Comparison of ENCODE assay signal across 13 cellular contexts in the genomic region with DNA sequence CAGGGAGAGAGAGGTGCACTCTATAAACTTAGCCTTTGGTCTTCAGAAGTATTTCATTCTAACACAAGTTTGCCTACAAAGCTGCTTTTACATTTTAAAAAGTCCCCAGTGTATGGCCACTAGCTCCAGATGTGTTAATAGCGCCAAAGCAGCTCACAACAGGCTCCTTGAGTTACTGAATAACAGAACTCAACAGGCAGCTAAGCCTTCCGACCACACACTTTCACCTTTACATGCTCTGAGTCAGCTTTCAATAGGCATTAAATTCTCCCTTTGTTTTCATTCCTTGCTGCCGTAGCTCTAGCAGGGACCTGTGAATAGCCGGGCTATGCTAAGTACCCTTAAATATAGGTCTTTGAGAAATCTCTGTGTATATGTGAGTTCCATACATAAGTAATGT.
DNase-seq lines count a peak whose midpoint lies in the region; ATAC-seq, FAIRE-seq and TF ChIP-seq lines count a peak whose summit lies in the region.
"Had no signal": no experiment of that assay in that cellular context is flagged by ENCODE, and none has a peak within 500 bp of the region (broad histone marks: within the 10 kb centered on the region; RNA-seq: fewer than 3 reads in every experiment).

No MANE protein-coding gene starts in this region.

- no peak overlapping the region for H3K27ac ChIP-seq in pancreas
- H3K27ac ChIP-seq: epithelial cell of prostate had no signal

- intact Hi-C loops in pancreas (cut with DNase I) = no loop called here
- intact Hi-C loops in cardiac septum (cut with DNase I) = no loop called here

- 39 to 49% methylated on average over 4 of the region's 4 CpGs for WGBS in pancreas, 2 donors

- H3K27me3 ChIP-seq in pancreas = no peaks in the 10 kb centered on the region

- H3K4me3 ChIP-seq in epithelial cell of proximal tubule (ENCODE audit: low read depth, low read length) (no peak overlapping the region), pancreas (no peak overlapping the region)

- FAIRE-seq in pancreas (lab: Jason Lieb, UNC) = no peak

- peak; percentile 83 for ATAC-seq in GM18907 (IDR thresholded peaks at IDR 0.05; ENCODE audit: unreplicated experiment)
- peak in 3 of 4 donors; percentile 37 to 49 (median 41) for ATAC-seq in pancreas
- no peak for ATAC-seq in GM18873 (IDR thresholded peaks at IDR 0.05; ENCODE audit: low FRiP score, unreplicated experiment)
- ATAC-seq: Panc1 had no signal

- no peaks in the 10 kb centered on the region for H3K9me3 ChIP-seq in pancreas

- DNase-seq in HK-2 (ENCODE audit: unreplicated experiment) = peak; percentile 35
- DNase-seq in epithelial cell of proximal tubule (ENCODE audit: low read depth) = peak; percentile 70
- no peak for DNase-seq in pancreas
- DNase-seq in NCI-H2081 (lab: John Stamatoyannopoulos, UW) = no peak
- DNase-seq in ecto neural progenitor cell (ENCODE audit: low spot score) = no peak
- no peak for DNase-seq in cardiac septum (ENCODE audit: low spot score)
- DNase-seq: anterior cingulate cortex; CD4-positive, CD25-positive, alpha-beta regulatory T cell; stimulated activated CD4-positive, alpha-beta T cell treated with anti-CD3 and anti-CD28 coated beads, Interleukin-4, amount 100 ng/mL, for 24 hours had no signal

- no peaks in the 10 kb centered on the region for H3K4me1 ChIP-seq in pancreas

- H3K36me3 ChIP-seq in pancreas = no peaks in the 10 kb centered on the region

- TF ChIP-seq CTCF in epithelial cell of proximal tubule (conservative IDR thresholded peaks at IDR 0.05; ENCODE audit: low read depth, low read length) = no peak
- TF ChIP-seq CTCF in pancreas (IDR thresholded peaks at IDR 0.05) = no peak

Comparison
In these comparisons a context has a peak if more than half of its experiments do, and no peak if none do; other contexts are left out.
1. DNase-seq: peak in HK-2 (single experiment) and epithelial cell of proximal tubule (single experiment); none in pancreas (0 of 6), NCI-H2081 (0 of 2), ecto neural progenitor cell (single experiment) and cardiac septum (single experiment).